8 cellular contexts compared by ENCODE assay signal in the genomic region with DNA sequence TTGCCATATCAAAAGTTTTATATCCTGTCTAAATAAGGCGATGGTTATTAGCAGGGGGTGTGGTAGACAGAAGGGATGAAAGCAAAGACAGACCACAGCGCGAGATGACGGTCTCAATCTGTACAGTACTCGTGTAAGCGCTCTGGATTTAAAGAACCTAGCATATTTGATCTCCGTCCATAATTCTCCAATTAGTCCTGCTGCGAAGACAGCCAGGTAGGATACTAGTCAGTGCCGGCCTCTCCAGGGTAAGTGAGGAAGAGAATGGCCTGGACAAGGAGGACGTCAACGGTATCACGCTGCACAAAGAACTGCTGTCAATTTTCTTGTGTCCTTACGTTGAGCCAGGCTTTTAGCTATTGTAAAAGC. TPM values are rescaled to one million over a fixed set of nuclear protein-coding genes. Genes with fewer than 3 reads are reported as not detected.
DNase-seq lines count a peak whose midpoint lies in the region; TF ChIP-seq lines count a peak whose summit lies in the region.

No MANE protein-coding gene starts in this region.

- no peak for TF ChIP-seq CTCF in nephron progenitor cell (IDR thresholded peaks at IDR 0.05)

- no peaks in the 10 kb centered on the region for H3K27me3 Mint-ChIP-seq in nephron progenitor cell (ENCODE audit: low read depth, poor library complexity)

- H3K4me3 ChIP-seq in H7 (ENCODE audit: insufficient read depth, low read depth, low read length) (peak overlapping the region; percentile 65), duodenal mucosa (ENCODE audit: low read depth in 1 of 2, low read length in 2 of 2) (peak overlapping the region; percentile 85 to 89)

- no peaks in the 10 kb centered on the region for H3K9me3 Mint-ChIP-seq in nephron progenitor cell

- peak overlapping the region; percentile 85 to 89 for H3K9ac ChIP-seq in duodenal mucosa (ENCODE audit: low read depth in 1 of 2, low read length in 2 of 2)

- H3K9me3 ChIP-seq in duodenal mucosa (ENCODE audit: control insufficient read depth in 1 of 2, low read length in 2 of 2), result no peaks in the 10 kb centered on the region

- H3K27me3 ChIP-seq in H7 (ENCODE audit: control insufficient read depth, insufficient read depth, low read length), result no peaks in the 10 kb centered on the region
- no peaks in the 10 kb centered on the region for H3K27me3 ChIP-seq in duodenal mucosa (ENCODE audit: control insufficient read depth in 1 of 2, insufficient read depth in 2 of 2, low read length in 2 of 2)

- H3K36me3 ChIP-seq in H7 (replicated peaks; ENCODE audit: control insufficient read depth, insufficient read depth, low read length) (peaks cover 10% of the 10 kb centered on the region), duodenal mucosa (ENCODE audit: control insufficient read depth in 1 of 2, insufficient read depth in 2 of 2, low read length in 2 of 2) (no peaks in the 10 kb centered on the region)

- H3K27ac ChIP-seq in duodenal mucosa (ENCODE audit: low read depth, low read length), result no peak overlapping the region

- H3K4me1 ChIP-seq in duodenal mucosa (ENCODE audit: control insufficient read depth in 1 of 2, insufficient read depth in 2 of 2, low read length in 2 of 2), result peaks cover 12 to 17% of the 10 kb centered on the region in 2 donors

- DNase-seq in activated CD8-positive, alpha-beta memory T cell treated with anti-CD3 and anti-CD28 coated beads for 24 hours, result peak; percentile 58
- no peak for DNase-seq in activated CD8-positive, alpha-beta memory T cell treated with anti-CD3 and anti-CD28 coated beads, Interleukin-2, amount 50 U/mL, for 48 hours
- DNase-seq in H7 (peak; percentile 28), NCI-H82 (lab: John Stamatoyannopoulos, UW) (peak; percentile 44), nephron progenitor cell (peak; percentile 21), midbrain (lab: John Stamatoyannopoulos, UW) (no peak)
- no peak for DNase-seq in stimulated activated CD4-positive, alpha-beta T cell treated with anti-CD3 and anti-CD28 coated beads, Interleukin-4, amount 100 ng/mL, for 1 hour

- H3K36me3 Mint-ChIP-seq in nephron progenitor cell (ENCODE audit: low read depth), result peaks cover 6% of the 10 kb centered on the region

- no peak overlapping the region for H3K27ac Mint-ChIP-seq in nephron progenitor cell

- H3K4me1 Mint-ChIP-seq in nephron progenitor cell, result no peaks in the 10 kb centered on the region

- H3K4me3 Mint-ChIP-seq in nephron progenitor cell, result no peak overlapping the region

RNA-seq across cellular contexts. Expression of a gene that starts 0.7 kb away (rescaled TPM):
- total RNA-seq in H7 (2014; rRNA removed; shearing (Covaris generic)), result 20.7 and 21.6 TPM in 2 replicates

Comparison
In these comparisons a context has a peak if more than half of its experiments do, and no peak if none do; other contexts are left out.
1. DNase-seq: peak in activated CD8-positive, alpha-beta memory T cell treated with anti-CD3 and anti-CD28 coated beads for 24 hours (single experiment), H7 (single experiment), NCI-H82 (single experiment) and nephron progenitor cell (single experiment); none in activated CD8-positive, alpha-beta memory T cell treated with anti-CD3 and anti-CD28 coated beads, Interleukin-2, amount 50 U/mL, for 48 hours (single experiment), midbrain (single experiment) and stimulated activated CD4-positive, alpha-beta T cell treated with anti-CD3 and anti-CD28 coated beads, Interleukin-4, amount 100 ng/mL, for 1 hour (single experiment).